ENCODE assay signal across 8 cellular contexts in the genomic region with DNA sequence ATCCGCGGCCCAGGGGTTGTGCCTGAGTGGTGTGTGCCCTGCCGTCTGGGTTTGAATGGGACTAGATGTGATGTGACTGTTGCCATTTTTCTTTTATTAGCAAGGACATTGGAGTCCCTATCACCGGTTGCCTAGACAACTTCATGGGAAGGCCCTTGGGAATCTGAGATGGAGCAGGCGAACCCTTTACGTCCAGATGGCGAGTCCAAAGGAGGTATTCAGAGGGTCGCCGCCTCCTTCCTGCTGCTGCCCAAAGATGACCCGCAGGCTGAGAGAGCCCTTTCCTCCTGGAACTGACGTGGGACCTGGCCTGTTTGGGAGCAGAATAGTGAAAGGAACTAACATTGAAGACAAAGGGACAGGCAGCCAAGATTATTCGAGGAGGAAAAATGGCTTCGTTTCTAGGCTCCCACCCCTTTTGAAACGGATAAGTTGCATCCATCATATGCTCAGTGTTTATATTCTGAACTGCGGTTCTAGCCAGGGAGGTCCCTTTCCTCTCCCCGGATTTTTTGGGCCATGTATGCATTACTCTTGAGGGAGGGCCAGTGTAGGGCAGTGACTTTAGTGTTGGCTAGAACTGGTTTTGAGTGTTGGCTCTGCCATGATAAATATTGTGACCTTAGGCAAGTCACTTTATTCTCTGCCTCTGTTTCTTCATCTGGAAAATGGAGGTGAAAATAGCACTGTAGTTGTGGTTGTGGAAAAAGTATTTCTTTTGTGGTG. TPM values are rescaled to one million over a fixed set of nuclear protein-coding genes. Genes with fewer than 3 reads are reported as not detected.
DNase-seq lines count a peak whose midpoint lies in the region; ATAC-seq and TF ChIP-seq lines count a peak whose summit lies in the region.

No MANE protein-coding gene starts in this region.

- H3K4me3 Mint-ChIP-seq in activated T-cell treated with anti-CD3 and anti-CD28 coated beads, Interleukin-2, amount 50 U/mL, for 72 hours: peak overlapping the region; percentile 95 to 97

- H3K27ac ChIP-seq in spleen: peak overlapping the region in 6 of 8 donors; percentile 98 to 99 (median 98)

- peak overlapping the region; percentile 94 for H3K4me3 ChIP-seq in NB4 (ENCODE audit: low read depth, low read length)
- peak overlapping the region; percentile 91 for H3K4me3 ChIP-seq in iPS-11a (ENCODE audit: low read depth, low read length)
- peak overlapping the region; percentile 66 to 93 (median 86) for H3K4me3 ChIP-seq in spleen

- H3K9me3 Mint-ChIP-seq in activated T-cell treated with anti-CD3 and anti-CD28 coated beads, Interleukin-2, amount 50 U/mL, for 72 hours: no peaks in the 10 kb centered on the region

- ATAC-seq in activated T-cell treated with anti-CD3 and anti-CD28 coated beads, Interleukin-2, amount 50 U/mL, for 72 hours (replicated peaks in 1 of 2): no peak

- peak; percentile 57 for DNase-seq in activated CD8-positive, alpha-beta memory T cell treated with anti-CD3 and anti-CD28 coated beads, Interleukin-2, amount 50 U/mL, for 48 hours
- no peak for DNase-seq in activated CD8-positive, alpha-beta memory T cell treated with anti-CD3 and anti-CD28 coated beads, Interleukin-2, amount 50 U/mL, for 4 hours
- DNase-seq in NB4 (ENCODE audit: low read depth) (peak; percentile 41), spleen (no peak), head of caudate nucleus (no peak), G401 (ENCODE audit: low spot score) (no peak)
- DNase-seq in activated T-cell treated with anti-CD3 and anti-CD28 coated beads, Interleukin-2, amount 50 U/mL, for 72 hours: peak; percentile 13 to 16

- peaks cover 40% of the 10 kb centered on the region for H3K4me1 Mint-ChIP-seq in activated T-cell treated with anti-CD3 and anti-CD28 coated beads, Interleukin-2, amount 50 U/mL, for 72 hours (ENCODE audit: low read depth)

- peaks cover 10 to 25% of the 10 kb centered on the region in 2 donors for H3K36me3 Mint-ChIP-seq in activated T-cell treated with anti-CD3 and anti-CD28 coated beads, Interleukin-2, amount 50 U/mL, for 72 hours (ENCODE audit: insufficient read depth in 2 of 2)

- TF ChIP-seq POLR2A in NB4 (IDR thresholded peaks at IDR 0.05; ENCODE audit: extremely low read depth, insufficient read length): no peak
- TF ChIP-seq POLR2A in spleen (IDR thresholded peaks at IDR 0.05): no peak

- peak overlapping the region; percentile 100 for H3K27ac Mint-ChIP-seq in activated T-cell treated with anti-CD3 and anti-CD28 coated beads, Interleukin-2, amount 50 U/mL, for 72 hours

- WGBS in spleen, 5 donors: 3 to 11% (median 7%) methylated on average over 12 to 16 of the region's 16 CpGs

- H3K27me3 Mint-ChIP-seq in activated T-cell treated with anti-CD3 and anti-CD28 coated beads, Interleukin-2, amount 50 U/mL, for 72 hours (ENCODE audit: low read depth): no peaks in the 10 kb centered on the region

- no peaks in the 10 kb centered on the region for H3K9me3 ChIP-seq in spleen

- peaks cover 4 to 50% (median 22%) of the 10 kb centered on the region in 6 donors for H3K4me1 ChIP-seq in spleen

- intact Hi-C loops in spleen (cut with DNase I; ENCODE audit: low total_unique reads): no loop called here
- intact Hi-C loops in head of caudate nucleus (cut with DNase I): loop anchor here (2.0 kb wide), 1 partner anchor 303 kb away; a partner anchor contains a TSS

- no peaks in the 10 kb centered on the region for H3K27me3 ChIP-seq in spleen (replicated peaks in 1 of 7)

- peaks cover 0 to 31% (median 5%) of the 10 kb centered on the region in 6 donors for H3K36me3 ChIP-seq in spleen

- in situ Hi-C loops in G401 (cut with HindIII; ENCODE audit: low sequenced_read_pairs): no loop called here

- TF ChIP-seq CTCF in NB4 (IDR thresholded peaks at IDR 0.05; ENCODE audit: low read depth, low read length) (no peak), spleen (IDR thresholded peaks at IDR 0.05 in 8 of 11, conservative IDR thresholded peaks at IDR 0.05 in 3 of 11) (no peak)

RNA-seq across cellular contexts. Expression of a gene that starts 0.7 kb away (rescaled TPM):
- 10 to 100 TPM; 38.6 to 44.1 TPM for total RNA-seq in activated T-cell treated with anti-CD3 and anti-CD28 coated beads, Interleukin-2, amount 50 U/mL, for 72 hours
- 10 to 100 TPM in 1 of 7 donors, 1 to 10 TPM in 6; 6.8 to 10.4 (median 8.7) TPM for total RNA-seq in spleen
- 1 to 10 TPM; 1.7 to 3.4 (median 2.6) TPM for polyA plus RNA-seq in spleen
- 25.7 and 29.5 TPM in 2 replicates for total RNA-seq in G401 (2014; rRNA removed; shearing (Covaris generic))

RNA-seq across cellular contexts. Expression of a gene that starts 0.7 kb away (rescaled TPM):
- 10 to 100 TPM; 25.5 to 29.3 TPM for total RNA-seq in activated T-cell treated with anti-CD3 and anti-CD28 coated beads, Interleukin-2, amount 50 U/mL, for 72 hours
- total RNA-seq in spleen: 10 to 100 TPM; 11.0 to 26.9 (median 20.5) TPM
- 10 to 100 TPM; 36.4 to 42.0 (median 36.5) TPM for polyA plus RNA-seq in spleen
- 53.8 and 74.2 TPM in 2 replicates for total RNA-seq in G401 (2014; rRNA removed; shearing (Covaris generic))

Comparison
In these comparisons a context has a peak if more than half of its experiments do, and no peak if none do; other contexts are left out.
1. DNase-seq: peak in activated CD8-positive, alpha-beta memory T cell treated with anti-CD3 and anti-CD28 coated beads, Interleukin-2, amount 50 U/mL, for 48 hours (single experiment), NB4 (single experiment) and activated T-cell treated with anti-CD3 and anti-CD28 coated beads, Interleukin-2, amount 50 U/mL, for 72 hours (2 of 2); none in activated CD8-positive, alpha-beta memory T cell treated with anti-CD3 and anti-CD28 coated beads, Interleukin-2, amount 50 U/mL, for 4 hours (single experiment), spleen (single experiment), head of caudate nucleus (0 of 42) and G401 (single experiment).
2. Peak in every context shown above with its lines, with median percentiles within 50 percentile points of each other: H3K4me3 ChIP-seq.